ENCODE assay signal across 20 cellular contexts in genomic region chr13:88592105-88592504, GRCh38.
DNase-seq lines count a peak whose midpoint lies in the region; ATAC-seq, FAIRE-seq and TF ChIP-seq lines count a peak whose summit lies in the region.
"Had no signal": no experiment of that assay in that cellular context is flagged by ENCODE, and none has a peak within 500 bp of the region (broad histone marks: within the 10 kb centered on the region; RNA-seq: fewer than 3 reads in every experiment).

No MANE protein-coding gene starts in this region.

- no peak overlapping the region for H3K4me2 ChIP-seq in keratinocyte (ENCODE audit: control insufficient read depth, extremely low read depth, insufficient read depth, low read depth, low read length)
- H3K4me2 ChIP-seq: BLaER1 had no signal

- H3K36me3 ChIP-seq in bronchial epithelial cell (ENCODE audit: control insufficient read depth, insufficient read depth, low read length) (no peaks in the 10 kb centered on the region), keratinocyte (ENCODE audit: control insufficient read depth in 2 of 2, extremely low read depth in 1 of 2, insufficient read depth in 2 of 2, low read length in 2 of 2) (no peaks in the 10 kb centered on the region), sigmoid colon (no peaks in the 10 kb centered on the region)
- H3K36me3 ChIP-seq: BLaER1 had no signal

- FAIRE-seq in bronchial epithelial cell (lab: Jason Lieb, UNC) (no peak), keratinocyte (lab: Jason Lieb, UNC) (peak; percentile 20), HTR-8/SVneo (lab: Jason Lieb, UNC) (no peak)
- FAIRE-seq: GM12878, GM19239, H1 had no signal

- H3K27me3 ChIP-seq in bronchial epithelial cell (ENCODE audit: control insufficient read depth, insufficient read depth, low read length) (no peaks in the 10 kb centered on the region), keratinocyte (ENCODE audit: control insufficient read depth, extremely low read depth, insufficient read depth, low read length) (no peaks in the 10 kb centered on the region), sigmoid colon (no peaks in the 10 kb centered on the region)
- H3K27me3 ChIP-seq: BLaER1 had no signal

- DNase-seq in bronchial epithelial cell (ENCODE audit: low read depth) (peak; percentile 81), epithelial cell of prostate (ENCODE audit: low read depth, low spot score) (peak; percentile 63), keratinocyte (ENCODE audit: low read depth, low spot score) (peak; percentile 25), sigmoid colon (peak; percentile 36), SK-N-DZ (ENCODE audit: low spot score) (no peak), HTR-8/SVneo (ENCODE audit: insufficient read length, low spot score) (no peak)
- DNase-seq: 8988T, DMS153, DND-41, EL, H9, IMR-90 had no signal

- H3K4me1 Mint-ChIP-seq in activated T-helper 17 cell treated with anti-CD3 and anti-CD28 coated beads, Interleukin-2, amount 50 U/mL, for 72 hours = no peaks in the 10 kb centered on the region
- H3K4me1 Mint-ChIP-seq: CD14-positive monocyte; CD4-positive, alpha-beta memory T cell; H9 had no signal

- H3K9me3 Mint-ChIP-seq in activated T-helper 17 cell treated with anti-CD3 and anti-CD28 coated beads, Interleukin-2, amount 50 U/mL, for 72 hours = peaks cover 10% of the 10 kb centered on the region

- TF ChIP-seq EP300 in sigmoid colon (IDR thresholded peaks at IDR 0.05) = no peak

- no peaks in the 10 kb centered on the region for H4K20me1 ChIP-seq in keratinocyte (ENCODE audit: control insufficient read depth, extremely low read depth, insufficient read depth, low read length)
- H4K20me1 ChIP-seq: BLaER1 had no signal

- H3K4me3 ChIP-seq in bronchial epithelial cell (ENCODE audit: low read depth, low read length) = no peak overlapping the region
- no peak overlapping the region for H3K4me3 ChIP-seq in keratinocyte (ENCODE audit: control insufficient read depth in 2 of 3, extremely low read depth in 1 of 3, insufficient read depth in 2 of 3, low read depth in 1 of 3, low read length in 3 of 3)
- no peak overlapping the region for H3K4me3 ChIP-seq in sigmoid colon
- H3K4me3 ChIP-seq: BLaER1, GM12878 had no signal

- TF ChIP-seq CTCF in bronchial epithelial cell (IDR thresholded peaks at IDR 0.05; ENCODE audit: insufficient read depth, low read length, severe bottlenecking) = no peak
- no peak for TF ChIP-seq CTCF in keratinocyte (optimal IDR thresholded peaks at IDR 0.05 in 1 of 3, IDR thresholded peaks at IDR 0.05 in 1 of 3, conservative IDR thresholded peaks at IDR 0.05 in 1 of 3; ENCODE audit: extremely low read depth in 1 of 3, insufficient read depth in 2 of 3, low read length in 3 of 3)
- TF ChIP-seq CTCF in sigmoid colon (IDR thresholded peaks at IDR 0.05) = no peak

- no peak for TF ChIP-seq POLR2A in sigmoid colon (IDR thresholded peaks at IDR 0.05)

- no peaks in the 10 kb centered on the region for H3K79me2 ChIP-seq in keratinocyte (ENCODE audit: control insufficient read depth, insufficient read depth, low read length)

- H3K27me3 Mint-ChIP-seq in activated T-helper 17 cell treated with anti-CD3 and anti-CD28 coated beads, Interleukin-2, amount 50 U/mL, for 72 hours = no peaks in the 10 kb centered on the region
- H3K27me3 Mint-ChIP-seq: CD4-positive, alpha-beta memory T cell had no signal

- H3K27ac Mint-ChIP-seq in activated T-helper 17 cell treated with anti-CD3 and anti-CD28 coated beads, Interleukin-2, amount 50 U/mL, for 72 hours = no peak overlapping the region
- H3K27ac Mint-ChIP-seq: CD14-positive monocyte; CD4-positive, alpha-beta memory T cell; H9 had no signal

- dilution Hi-C loops in keratinocyte (cut with MboI; ENCODE audit: extremely low pct_ligation_motif_present, low sequenced_read_pairs) = no loop called here

- no peak overlapping the region for H3K4me3 Mint-ChIP-seq in activated T-helper 17 cell treated with anti-CD3 and anti-CD28 coated beads, Interleukin-2, amount 50 U/mL, for 72 hours
- H3K4me3 Mint-ChIP-seq: CD14-positive monocyte; CD4-positive, alpha-beta memory T cell; H9 had no signal

- no peaks in the 10 kb centered on the region for H3K36me3 Mint-ChIP-seq in activated T-helper 17 cell treated with anti-CD3 and anti-CD28 coated beads, Interleukin-2, amount 50 U/mL, for 72 hours (ENCODE audit: low read depth)
- H3K36me3 Mint-ChIP-seq: CD14-positive monocyte; CD4-positive, alpha-beta memory T cell had no signal

- no peaks in the 10 kb centered on the region for H3K4me1 ChIP-seq in keratinocyte (ENCODE audit: control insufficient read depth, extremely low read depth, insufficient read depth, low read length)
- no peaks in the 10 kb centered on the region for H3K4me1 ChIP-seq in sigmoid colon
- H3K4me1 ChIP-seq: BLaER1 had no signal

- H3K9me1 ChIP-seq in keratinocyte (ENCODE audit: control insufficient read depth, extremely low read depth, insufficient read depth, low read length) = no peaks in the 10 kb centered on the region

- ATAC-seq in activated T-helper 17 cell treated with anti-CD3 and anti-CD28 coated beads, Interleukin-2, amount 50 U/mL, for 72 hours (replicated peaks) = no peak
- ATAC-seq: GM12878 had no signal

- H3K27ac ChIP-seq in epithelial cell of prostate = no peak overlapping the region
- no peak overlapping the region for H3K27ac ChIP-seq in keratinocyte (ENCODE audit: control insufficient read depth, insufficient read depth, low read length)
- H3K27ac ChIP-seq in sigmoid colon = no peak overlapping the region
- H3K27ac ChIP-seq: BLaER1, HL-60 had no signal

- H3K9me3 ChIP-seq in keratinocyte (ENCODE audit: control insufficient read depth, low read depth, low read length) = peaks cover 3% of the 10 kb centered on the region
- peaks cover 0 to 5% (median 3%) of the 10 kb centered on the region in 4 donors for H3K9me3 ChIP-seq in sigmoid colon

- intact Hi-C loops in sigmoid colon (cut with DNase I) = no loop called here

- H3K9ac ChIP-seq in keratinocyte (ENCODE audit: control insufficient read depth, extremely low read depth, insufficient read depth, low read length) = no peak overlapping the region
- H3K9ac ChIP-seq: BLaER1 had no signal

- WGBS in sigmoid colon, 2 donors = 90 to 94% methylated on average over 1 of the region's 1 CpG

- H2AFZ ChIP-seq in keratinocyte (ENCODE audit: control insufficient read depth, low read length) = no peak overlapping the region

Comparison
In these comparisons a context has a peak if more than half of its experiments do, and no peak if none do; other contexts are left out.
1. DNase-seq: peak in bronchial epithelial cell (single experiment), epithelial cell of prostate (single experiment), keratinocyte (single experiment) and sigmoid colon (single experiment); none in SK-N-DZ (single experiment) and HTR-8/SVneo (single experiment).